In the genomic region with DNA sequence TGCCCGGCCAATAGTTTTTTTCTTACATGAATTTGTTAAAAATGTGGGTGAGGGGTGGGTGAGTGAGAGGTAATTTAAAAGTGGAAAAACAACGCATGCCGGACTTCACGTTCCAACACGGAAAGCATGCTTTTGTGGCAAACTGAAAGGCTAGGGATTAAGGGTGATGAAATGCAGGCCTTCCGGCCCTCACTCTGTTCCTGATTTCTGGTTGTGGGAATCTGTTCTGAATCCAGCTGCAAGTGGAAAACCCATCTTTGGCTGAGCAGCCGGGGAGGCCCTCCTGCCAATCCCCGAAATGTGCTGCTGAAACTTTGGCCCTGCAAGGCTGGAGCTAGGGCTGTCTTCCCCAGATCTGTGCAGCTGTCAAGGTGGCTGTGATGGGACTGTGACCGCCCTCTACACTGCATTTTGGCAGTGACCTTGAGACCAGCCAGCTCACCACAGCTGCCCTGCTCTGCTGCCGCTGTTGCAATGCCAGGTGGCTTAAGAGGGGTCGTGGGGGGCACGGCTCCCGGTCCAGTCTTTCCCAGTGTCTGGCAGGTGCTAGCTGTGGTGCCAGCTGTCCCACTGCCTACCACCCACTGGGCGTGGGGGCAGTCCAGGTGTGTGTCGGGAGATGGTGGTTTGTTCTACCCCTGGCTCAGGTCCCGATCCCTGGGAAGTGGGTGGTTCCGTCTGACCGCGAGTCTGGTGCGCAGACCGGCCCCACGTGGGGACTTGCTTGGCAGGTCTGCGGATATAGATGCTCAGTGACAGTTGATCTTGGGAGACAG, we compare ENCODE assay signal across 8 cellular contexts. TPM values are rescaled to one million over a fixed set of nuclear protein-coding genes. Genes with fewer than 3 reads are reported as not detected.
DNase-seq lines count a peak whose midpoint lies in the region; ATAC-seq and TF ChIP-seq lines count a peak whose summit lies in the region.

No MANE protein-coding gene starts in this region.

- H3K27ac Mint-ChIP-seq in WTC11, result peak overlapping the region; percentile 98

- ATAC-seq in WTC11 (peak; percentile 5), psoas muscle (peak; percentile 64 to 79 (median 72)), HG02759 (IDR thresholded peaks at IDR 0.05; ENCODE audit: unreplicated experiment) (no peak)

- POLR2A ChIA-PET in AG04449 (lab: Yijun Ruan, JAX) (interaction anchor here (0.6 to 3.5 kb wide), 3 partner anchors 10 to 63 kb away, joined by 4 to 27 read pairs (median 4); partner anchors contain the start of gene TET1), WTC11 (lab: Charles Lee) (interaction anchor here (0.6 to 3.9 kb wide), 2 partner anchors 38 to 267 kb away, joined by 3 to 61 read pairs; partner anchors contain the start of genes HNRNPH3 and TET1)

- WGBS in psoas muscle, 3 donors, result 21 to 25% (median 23%) methylated on average over 23 of the region's 23 CpGs

- intact Hi-C loops in left ventricle myocardium inferior (cut with micrococcal nuclease) (no loop called here), psoas muscle (cut with DNase I) (no loop called here)

- H3K27ac ChIP-seq in left ventricle myocardium inferior (replicated peaks), result peak overlapping the region; percentile 82
- H3K27ac ChIP-seq in psoas muscle, result peak overlapping the region; percentile 68

- peak overlapping the region; percentile 21 for H3K4me3 ChIP-seq in AG04449 (ENCODE audit: low read depth, low read length)
- H3K4me3 ChIP-seq in left ventricle myocardium inferior, result peak overlapping the region; percentile 67
- peak overlapping the region; percentile 76 for H3K4me3 ChIP-seq in psoas muscle

- H3K27me3 Mint-ChIP-seq in WTC11 (ENCODE audit: low read depth), result no peaks in the 10 kb centered on the region

- H3K4me1 Mint-ChIP-seq in WTC11, result peaks cover 72% of the 10 kb centered on the region

- H3K36me3 ChIP-seq in left ventricle myocardium inferior (no peaks in the 10 kb centered on the region), psoas muscle (ENCODE audit: insufficient read depth in 1 of 2, low read depth in 1 of 2) (no peaks in the 10 kb centered on the region)

- peak overlapping the region; percentile 67 for H3K4me3 Mint-ChIP-seq in WTC11

- peaks cover 19% of the 10 kb centered on the region for H3K36me3 Mint-ChIP-seq in WTC11

- H3K27me3 ChIP-seq in left ventricle myocardium inferior (ENCODE audit: low read depth) (no peaks in the 10 kb centered on the region), psoas muscle (ENCODE audit: insufficient read depth in 3 of 3, low read length in 2 of 3) (no peaks in the 10 kb centered on the region)

- H3K9me3 ChIP-seq in left ventricle myocardium inferior (replicated peaks), result no peaks in the 10 kb centered on the region
- no peaks in the 10 kb centered on the region for H3K9me3 ChIP-seq in psoas muscle

- H3K4me1 ChIP-seq in left ventricle myocardium inferior (peaks cover 37% of the 10 kb centered on the region), psoas muscle (peaks cover 26% of the 10 kb centered on the region)

- no peaks in the 10 kb centered on the region for H3K9me3 Mint-ChIP-seq in WTC11

- DNase-seq in AG04449 (ENCODE audit: low read depth, low spot score), result peak; percentile 65
- peak; percentile 80 for DNase-seq in HCEC 1CT
- DNase-seq in WTC11 (ENCODE audit: low spot score), result peak; percentile 33
- DNase-seq in left ventricle myocardium inferior, result peak; percentile 38
- DNase-seq in psoas muscle, result peak; percentile 32 to 65
- DNase-seq in stimulated activated CD4-positive, alpha-beta T cell treated with anti-CD3 and anti-CD28 coated beads, Interleukin-1b, Interleukin-23, amount 100 ng/mL, for 48 hours, result no peak
- no peak for DNase-seq in activated effector memory CD4-positive, alpha-beta T cell treated with anti-CD3 and anti-CD28 coated beads, Interleukin-2, amount 50 U/mL, for 16 hours

- TF ChIP-seq CTCF in AG04449 (IDR thresholded peaks at IDR 0.05; ENCODE audit: insufficient read depth, low read length, missing control alignments) (no peak), WTC11 (IDR thresholded peaks at IDR 0.05) (no peak), left ventricle myocardium inferior (IDR thresholded peaks at IDR 0.05; ENCODE audit: borderline replicate concordance) (no peak), psoas muscle (IDR thresholded peaks at IDR 0.05) (no peak)

- CTCF ChIA-PET in AG04449 (lab: Yijun Ruan, JAX) (interaction anchor here (3.8 kb wide), 1 partner anchor 49 kb away, joined by 13 read pairs; no protein-coding TSS in a partner anchor), WTC11 (lab: Charles Lee) (interaction anchor here (0.6 to 2.7 kb wide), 2 partner anchors 48 to 565 kb away, joined by 4 to 16 read pairs; no protein-coding TSS in a partner anchor)

TF ChIP-seq in WTC11, 78 proteins besides CTCF, POLR2A, EP300 and RAD21:
- TF ChIP-seq ZNF671 (CRISPR knock-in tag; IDR thresholded peaks at IDR 0.05) (no peak), GABPB1 (CRISPR knock-in tag; IDR thresholded peaks at IDR 0.05) (peak; percentile 78), ATF1 (CRISPR knock-in tag; IDR thresholded peaks at IDR 0.05) (peak; percentile 65; the same call in 1 of the 2 replicates), ZNF416 (CRISPR knock-in tag; IDR thresholded peaks at IDR 0.05) (no peak), ATF3 (CRISPR knock-in tag; conservative IDR thresholded peaks at IDR 0.05) (no peak), NR2C2 (CRISPR knock-in tag; IDR thresholded peaks at IDR 0.05) (no peak), ATF6 (CRISPR knock-in tag; IDR thresholded peaks at IDR 0.05) (no peak), NR1H2 (CRISPR knock-in tag; IDR thresholded peaks at IDR 0.05) (no peak)
- TF ChIP-seq, protein P1, sequence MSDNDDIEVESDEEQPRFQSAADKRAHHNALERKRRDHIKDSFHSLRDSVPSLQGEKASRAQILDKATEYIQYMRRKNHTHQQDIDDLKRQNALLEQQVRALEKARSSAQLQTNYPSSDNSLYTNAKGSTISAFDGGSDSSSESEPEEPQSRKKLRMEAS (CRISPR knock-in tag; IDR thresholded peaks at IDR 0.05), result 0 out of 2 replicates have a peak, but pooled peaks have one; percentile 9
- TF ChIP-seq, protein P2, sequence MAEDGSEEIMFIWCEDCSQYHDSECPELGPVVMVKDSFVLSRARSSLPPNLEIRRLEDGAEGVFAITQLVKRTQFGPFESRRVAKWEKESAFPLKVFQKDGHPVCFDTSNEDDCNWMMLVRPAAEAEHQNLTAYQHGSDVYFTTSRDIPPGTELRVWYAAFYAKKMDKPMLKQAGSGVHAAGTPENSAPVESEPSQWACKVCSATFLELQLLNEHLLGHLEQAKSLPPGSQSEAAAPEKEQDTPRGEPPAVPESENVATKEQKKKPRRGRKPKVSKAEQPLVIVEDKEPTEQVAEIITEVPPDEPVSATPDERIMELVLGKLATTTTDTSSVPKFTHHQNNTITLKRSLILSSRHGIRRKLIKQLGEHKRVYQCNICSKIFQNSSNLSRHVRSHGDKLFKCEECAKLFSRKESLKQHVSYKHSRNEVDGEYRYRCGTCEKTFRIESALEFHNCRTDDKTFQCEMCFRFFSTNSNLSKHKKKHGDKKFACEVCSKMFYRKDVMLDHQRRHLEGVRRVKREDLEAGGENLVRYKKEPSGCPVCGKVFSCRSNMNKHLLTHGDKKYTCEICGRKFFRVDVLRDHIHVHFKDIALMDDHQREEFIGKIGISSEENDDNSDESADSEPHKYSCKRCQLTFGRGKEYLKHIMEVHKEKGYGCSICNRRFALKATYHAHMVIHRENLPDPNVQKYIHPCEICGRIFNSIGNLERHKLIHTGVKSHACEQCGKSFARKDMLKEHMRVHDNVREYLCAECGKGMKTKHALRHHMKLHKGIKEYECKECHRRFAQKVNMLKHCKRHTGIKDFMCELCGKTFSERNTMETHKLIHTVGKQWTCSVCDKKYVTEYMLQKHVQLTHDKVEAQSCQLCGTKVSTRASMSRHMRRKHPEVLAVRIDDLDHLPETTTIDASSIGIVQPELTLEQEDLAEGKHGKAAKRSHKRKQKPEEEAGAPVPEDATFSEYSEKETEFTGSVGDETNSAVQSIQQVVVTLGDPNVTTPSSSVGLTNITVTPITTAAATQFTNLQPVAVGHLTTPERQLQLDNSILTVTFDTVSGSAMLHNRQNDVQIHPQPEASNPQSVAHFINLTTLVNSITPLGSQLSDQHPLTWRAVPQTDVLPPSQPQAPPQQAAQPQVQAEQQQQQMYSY (CRISPR knock-in tag; IDR thresholded peaks at IDR 0.05), result peak; percentile 75
TF ChIP-seq in WTC11: peak in this region for 4.

RNA-seq across cellular contexts. Expression of gene TET1, which starts 39.0 kb away (rescaled TPM):
- total RNA-seq in WTC11 (2021) (59.2 to 71.4 TPM (median 62.0 TPM) in 3 replicates), left ventricle myocardium inferior (2.2 TPM), psoas muscle (1 to 10 TPM in 3 of 4 donors, under 1 TPM in 1; 0.66 to 1.8 (median 1.1) TPM)
- polyA plus RNA-seq in psoas muscle, result under 1 TPM; 0.04 to 0.22 (median 0.09) TPM

Comparison
In these comparisons a context has a peak if more than half of its experiments do, and no peak if none do; other contexts are left out.
1. DNase-seq: peak in AG04449 (single experiment), HCEC 1CT (single experiment), WTC11 (single experiment), left ventricle myocardium inferior (single experiment) and psoas muscle (2 of 2); none in stimulated activated CD4-positive, alpha-beta T cell treated with anti-CD3 and anti-CD28 coated beads, Interleukin-1b, Interleukin-23, amount 100 ng/mL, for 48 hours (single experiment) and activated effector memory CD4-positive, alpha-beta T cell treated with anti-CD3 and anti-CD28 coated beads, Interleukin-2, amount 50 U/mL, for 16 hours (single experiment).
2. H3K4me3 ChIP-seq: peak in every context shown above with its lines; median percentile 76 in psoas muscle; 67 in left ventricle myocardium inferior; 21 in AG04449.
3. RNA of gene TET1, which starts 39.0 kb away (total RNA-seq): 59.2 to 71.4 TPM in WTC11; 2.2 TPM in left ventricle myocardium inferior (single experiment) and 0.66 to 1.8 TPM in psoas muscle; every median in the first group is over 10 times any median in the second.